In the genomic region with DNA sequence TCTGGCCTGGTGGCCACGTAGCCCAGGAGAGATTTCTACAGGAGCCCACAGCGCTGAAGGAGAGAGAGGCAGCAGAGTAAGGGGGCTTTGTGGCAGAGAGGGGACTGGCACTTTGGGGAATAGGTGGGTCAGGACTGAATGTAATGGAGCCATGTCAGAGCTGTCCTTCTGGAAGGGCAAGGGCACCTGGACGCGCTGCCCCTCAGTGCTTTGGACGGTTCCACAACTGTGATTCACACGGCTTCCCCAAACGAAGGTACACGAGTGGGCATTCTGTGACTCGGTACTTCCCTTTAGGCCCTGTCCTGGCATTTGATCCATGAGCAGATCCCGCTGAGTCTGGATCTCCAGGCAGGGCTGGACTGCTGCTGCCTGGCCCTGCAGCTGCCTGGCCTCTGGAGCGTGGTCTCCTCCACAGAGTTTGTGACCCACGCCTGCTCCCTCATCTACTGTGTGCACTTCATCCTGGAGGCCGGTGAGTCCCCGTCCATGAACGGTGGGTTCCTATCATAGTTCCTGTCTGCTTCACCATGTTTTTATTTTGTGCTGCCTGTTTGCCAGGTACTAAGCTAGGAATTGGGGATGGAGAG, we compare ENCODE assay signal across 23 cellular contexts. TPM values are rescaled to one million over a fixed set of nuclear protein-coding genes. Genes with fewer than 3 reads are reported as not detected.
DNase-seq lines count a peak whose midpoint lies in the region; ATAC-seq and TF ChIP-seq lines count a peak whose summit lies in the region.
"Had no signal": no experiment of that assay in that cellular context is flagged by ENCODE, and none has a peak within 500 bp of the region (broad histone marks: within the 10 kb centered on the region; RNA-seq: fewer than 3 reads in every experiment).

No MANE protein-coding gene starts in this region.

- H3K27ac ChIP-seq in RWPE2 (ENCODE audit: poor library complexity, severe bottlenecking) (no peak overlapping the region), A673 (ENCODE audit: low read depth, low read length, poor library complexity, severe bottlenecking) (no peak overlapping the region)
- H3K27ac ChIP-seq: A549, C4-2B, HL-60, KMS-11, PC-9, SJSA1 had no signal

- CTCF ChIA-PET in A673 (lab: Charles Lee) = interaction anchor here (0.6 kb wide), 1 partner anchor 68 kb away, joined by 4 read pairs; no protein-coding TSS in a partner anchor

- no peak for DNase-seq in activated naive CD4-positive, alpha-beta T cell treated with Interleukin-2 at 50 U/mL for 16 hours
- peak; percentile 49 for DNase-seq in RWPE2 (ENCODE audit: low spot score)
- no peak for DNase-seq in nephron progenitor cell
- DNase-seq in stimulated activated effector memory CD8-positive, alpha-beta T cell treated with anti-CD3 and anti-CD28 coated beads, Interleukin-12 subunit alpha, Interleukin-12 subunit beta, amount 100 ng/mL, for 72 hours (ENCODE audit: low spot score in 2 of 2) = no peak
- no peak for DNase-seq in stimulated activated CD4-positive, alpha-beta T cell treated with anti-CD3 and anti-CD28 coated beads, Interleukin-15, amount 100 ng/mL, for 24 hours
- no peak for DNase-seq in A673 (ENCODE audit: low spot score)
- DNase-seq: CD8-positive, alpha-beta T cell; MM.1S; NCI-H2029 treated with DMSO at 0.1 percent for 48 hours; NCI-H446 treated with DMSO at 0.1 percent for 48 hours; NCI-H526; NCI-H82; NK-92 treated with Interleukin-12 subunit alpha and Interleukin-12 subunit beta, amount 100 ng/mL, for 24 hours; PC-9; Right ventricle myocardium superior had no signal

- peaks cover 6% of the 10 kb centered on the region for H3K36me3 Mint-ChIP-seq in activated naive CD4-positive, alpha-beta T cell treated with anti-CD3 and anti-CD28 coated beads, Interleukin-2, amount 50 U/mL, for 24 hours
- H3K36me3 Mint-ChIP-seq in nephron progenitor cell (ENCODE audit: low read depth) = peaks cover 77% of the 10 kb centered on the region
- peaks cover 95% of the 10 kb centered on the region for H3K36me3 Mint-ChIP-seq in stimulated activated effector memory CD8-positive, alpha-beta T cell treated with anti-CD3 and anti-CD28 coated beads, Interleukin-12 subunit alpha, Interleukin-12 subunit beta, amount 100 ng/mL, for 72 hours

- no peak overlapping the region for H3K4me3 Mint-ChIP-seq in activated naive CD4-positive, alpha-beta T cell treated with anti-CD3 and anti-CD28 coated beads, Interleukin-2, amount 50 U/mL, for 24 hours
- H3K4me3 Mint-ChIP-seq in nephron progenitor cell = no peak overlapping the region
- no peak overlapping the region for H3K4me3 Mint-ChIP-seq in stimulated activated effector memory CD8-positive, alpha-beta T cell treated with anti-CD3 and anti-CD28 coated beads, Interleukin-12 subunit alpha, Interleukin-12 subunit beta, amount 100 ng/mL, for 72 hours
- H3K4me3 Mint-ChIP-seq: CD8-positive, alpha-beta T cell; IgD-negative memory B cell had no signal

- no TSS peak for BruUV-seq in A673 (replicated peaks; lab: Mats Ljungman, UMichigan)

- H3K4me1 ChIP-seq in RWPE2 (ENCODE audit: insufficient read depth, poor library complexity, severe bottlenecking) (no peaks in the 10 kb centered on the region), A673 (ENCODE audit: insufficient read depth, low read length, poor library complexity, severe bottlenecking) (no peaks in the 10 kb centered on the region)
- H3K4me1 ChIP-seq: A549, Caco-2, SJSA1 had no signal

- intact Hi-C loops in A673 (cut with micrococcal nuclease; ENCODE audit: unreplicated experiment) = no loop called here

- H3K9me3 Mint-ChIP-seq in activated naive CD4-positive, alpha-beta T cell treated with anti-CD3 and anti-CD28 coated beads, Interleukin-2, amount 50 U/mL, for 24 hours = no peaks in the 10 kb centered on the region
- H3K9me3 Mint-ChIP-seq in nephron progenitor cell = no peaks in the 10 kb centered on the region
- H3K9me3 Mint-ChIP-seq in stimulated activated effector memory CD8-positive, alpha-beta T cell treated with anti-CD3 and anti-CD28 coated beads, Interleukin-12 subunit alpha, Interleukin-12 subunit beta, amount 100 ng/mL, for 72 hours = no peaks in the 10 kb centered on the region
- H3K9me3 Mint-ChIP-seq: CD8-positive, alpha-beta T cell; IgD-negative memory B cell had no signal

- no peak for TF ChIP-seq CTCF in RWPE2 (IDR thresholded peaks at IDR 0.05; ENCODE audit: poor library complexity, severe bottlenecking)
- TF ChIP-seq CTCF in nephron progenitor cell (IDR thresholded peaks at IDR 0.05) = no peak
- TF ChIP-seq CTCF in A673 (conservative IDR thresholded peaks at IDR 0.05; ENCODE audit: low read depth, low read length) = no peak

- H3K27me3 ChIP-seq in RWPE2 (ENCODE audit: insufficient read depth, poor library complexity, severe bottlenecking) = no peaks in the 10 kb centered on the region
- H3K27me3 ChIP-seq in A673 (replicated peaks; ENCODE audit: insufficient read depth, low read depth, low read length, poor library complexity) = no peaks in the 10 kb centered on the region
- H3K27me3 ChIP-seq: SJSA1 had no signal

- ATAC-seq in RWPE2 (ENCODE audit: low read depth) = no peak
- no peak for ATAC-seq in stimulated activated effector memory CD8-positive, alpha-beta T cell treated with anti-CD3 and anti-CD28 coated beads, Interleukin-12 subunit alpha, Interleukin-12 subunit beta, amount 100 ng/mL, for 72 hours
- ATAC-seq: A549; CD8-positive, alpha-beta T cell had no signal

- H3K27me3 Mint-ChIP-seq in activated naive CD4-positive, alpha-beta T cell treated with anti-CD3 and anti-CD28 coated beads, Interleukin-2, amount 50 U/mL, for 24 hours = no peaks in the 10 kb centered on the region
- H3K27me3 Mint-ChIP-seq in nephron progenitor cell (ENCODE audit: low read depth, poor library complexity) = peaks cover 5% of the 10 kb centered on the region
- H3K27me3 Mint-ChIP-seq: IgD-negative memory B cell had no signal

- POLR2A ChIA-PET in A673 (lab: Charles Lee; ENCODE audit: low non-redundant PET) = interaction anchor here (0.6 kb wide), 1 partner anchor 79 kb away, joined by 5 read pairs; no protein-coding TSS in a partner anchor

- H3K27ac Mint-ChIP-seq in activated naive CD4-positive, alpha-beta T cell treated with anti-CD3 and anti-CD28 coated beads, Interleukin-2, amount 50 U/mL, for 24 hours = peak overlapping the region; percentile 55
- peak overlapping the region; percentile 94 for H3K27ac Mint-ChIP-seq in nephron progenitor cell
- peak overlapping the region; percentile 29 for H3K27ac Mint-ChIP-seq in stimulated activated effector memory CD8-positive, alpha-beta T cell treated with anti-CD3 and anti-CD28 coated beads, Interleukin-12 subunit alpha, Interleukin-12 subunit beta, amount 100 ng/mL, for 72 hours
- H3K27ac Mint-ChIP-seq: CD8-positive, alpha-beta T cell; IgD-negative memory B cell had no signal

- H3K4me3 ChIP-seq in RWPE2 (ENCODE audit: severe bottlenecking) (no peak overlapping the region), A673 (ENCODE audit: low read depth, low read length, poor library complexity, severe bottlenecking) (no peak overlapping the region)
- H3K4me3 ChIP-seq: A549, PC-9, SJSA1 had no signal

- no peaks in the 10 kb centered on the region for H3K4me1 Mint-ChIP-seq in activated naive CD4-positive, alpha-beta T cell treated with anti-CD3 and anti-CD28 coated beads, Interleukin-2, amount 50 U/mL, for 24 hours
- no peaks in the 10 kb centered on the region for H3K4me1 Mint-ChIP-seq in nephron progenitor cell
- peaks cover 4% of the 10 kb centered on the region for H3K4me1 Mint-ChIP-seq in stimulated activated effector memory CD8-positive, alpha-beta T cell treated with anti-CD3 and anti-CD28 coated beads, Interleukin-12 subunit alpha, Interleukin-12 subunit beta, amount 100 ng/mL, for 72 hours
- H3K4me1 Mint-ChIP-seq: IgD-negative memory B cell had no signal

- H3K9me3 ChIP-seq in RWPE2 (ENCODE audit: severe bottlenecking) (no peaks in the 10 kb centered on the region), A673 (ENCODE audit: low read depth, low read length, poor library complexity, severe bottlenecking) (no peaks in the 10 kb centered on the region)
- H3K9me3 ChIP-seq: A549, Caco-2, SJSA1 had no signal

- H3K36me3 ChIP-seq in RWPE2 (ENCODE audit: low read depth) = peaks cover 63% of the 10 kb centered on the region
- peaks cover 51% of the 10 kb centered on the region for H3K36me3 ChIP-seq in A673 (ENCODE audit: insufficient read depth, low read length, poor library complexity, severe bottlenecking)

RNA-seq across cellular contexts. Expression of gene MSANTD1, which starts 35.2 kb away (rescaled TPM):
- total RNA-seq in A673 (2021) = 2.3 and 2.6 TPM in 2 replicates

Comparison
In these comparisons a context has a peak if more than half of its experiments do, and no peak if none do; other contexts are left out.
1. H3K27ac Mint-ChIP-seq: peak in every context shown above with its lines; median percentile 94 in nephron progenitor cell; 55 in activated naive CD4-positive, alpha-beta T cell treated with anti-CD3 and anti-CD28 coated beads, Interleukin-2, amount 50 U/mL, for 24 hours; 29 in stimulated activated effector memory CD8-positive, alpha-beta T cell treated with anti-CD3 and anti-CD28 coated beads, Interleukin-12 subunit alpha, Interleukin-12 subunit beta, amount 100 ng/mL, for 72 hours.